8 cellular contexts compared by ENCODE assay signal in genomic region chr12:77324416-77324762, GRCh38.
DNase-seq lines count a peak whose midpoint lies in the region; ATAC-seq and TF ChIP-seq lines count a peak whose summit lies in the region.

No MANE protein-coding gene starts in this region.

- peak overlapping the region; percentile 74 for H3K4me3 ChIP-seq in WI38 (ENCODE audit: low read depth, low read length)
- peak overlapping the region; percentile 53 for H3K4me3 ChIP-seq in iPS-15b (ENCODE audit: low read depth, low read length)
- H3K4me3 ChIP-seq in skeletal muscle tissue (ENCODE audit: low read length in 3 of 3), result peak overlapping the region; percentile 45 to 71 (median 65)

- H3K9ac ChIP-seq in iPS-15b (ENCODE audit: low read depth, low read length) (no peak overlapping the region), skeletal muscle tissue (ENCODE audit: low read depth in 1 of 3, low read length in 3 of 3) (peak overlapping the region in 1 of 3 donors; percentile 62)

- TF ChIP-seq CTCF in WI38 (IDR thresholded peaks at IDR 0.05; ENCODE audit: low read depth, low read length), result no peak

- H3K9me3 ChIP-seq in iPS-15b (ENCODE audit: control insufficient read depth, insufficient read depth, low read length) (no peaks in the 10 kb centered on the region), skeletal muscle tissue (ENCODE audit: control insufficient read depth in 3 of 3, low read length in 3 of 3) (no peaks in the 10 kb centered on the region)

- ATAC-seq in GM21717 (IDR thresholded peaks at IDR 0.05; ENCODE audit: unreplicated experiment) (peak; percentile 13), GM21619 (IDR thresholded peaks at IDR 0.05; ENCODE audit: unreplicated experiment) (no peak), HG03095 (IDR thresholded peaks at IDR 0.05; ENCODE audit: unreplicated experiment) (no peak), GM18520 (IDR thresholded peaks at IDR 0.05; ENCODE audit: unreplicated experiment) (no peak)

- H3K36me3 ChIP-seq in iPS-15b (ENCODE audit: control insufficient read depth, insufficient read depth, low read length) (no peaks in the 10 kb centered on the region), skeletal muscle tissue (ENCODE audit: control insufficient read depth in 3 of 3, insufficient read depth in 3 of 3, low read length in 3 of 3) (no peaks in the 10 kb centered on the region)

- no peak for DNase-seq in UCSD-AML1 (lab: John Stamatoyannopoulos, UW; ENCODE audit: unreplicated experiment)

- H3K27me3 ChIP-seq in iPS-15b (ENCODE audit: control insufficient read depth, insufficient read depth, low read length), result peaks cover 31% of the 10 kb centered on the region
- peaks cover 2 to 9% (median 8%) of the 10 kb centered on the region in 3 donors for H3K27me3 ChIP-seq in skeletal muscle tissue (ENCODE audit: control insufficient read depth in 3 of 3, insufficient read depth in 3 of 3, low read length in 3 of 3)

- H3K4me1 ChIP-seq in iPS-15b (ENCODE audit: control insufficient read depth, insufficient read depth, low read length) (peaks cover 4% of the 10 kb centered on the region), skeletal muscle tissue (ENCODE audit: control insufficient read depth in 3 of 3, insufficient read depth in 3 of 3, low read length in 3 of 3) (peaks cover 0 to 3% (median 0%) of the 10 kb centered on the region in 3 donors)

- no peak overlapping the region for H3K27ac ChIP-seq in skeletal muscle tissue (ENCODE audit: low read depth, low read length)
